In the genomic region with DNA sequence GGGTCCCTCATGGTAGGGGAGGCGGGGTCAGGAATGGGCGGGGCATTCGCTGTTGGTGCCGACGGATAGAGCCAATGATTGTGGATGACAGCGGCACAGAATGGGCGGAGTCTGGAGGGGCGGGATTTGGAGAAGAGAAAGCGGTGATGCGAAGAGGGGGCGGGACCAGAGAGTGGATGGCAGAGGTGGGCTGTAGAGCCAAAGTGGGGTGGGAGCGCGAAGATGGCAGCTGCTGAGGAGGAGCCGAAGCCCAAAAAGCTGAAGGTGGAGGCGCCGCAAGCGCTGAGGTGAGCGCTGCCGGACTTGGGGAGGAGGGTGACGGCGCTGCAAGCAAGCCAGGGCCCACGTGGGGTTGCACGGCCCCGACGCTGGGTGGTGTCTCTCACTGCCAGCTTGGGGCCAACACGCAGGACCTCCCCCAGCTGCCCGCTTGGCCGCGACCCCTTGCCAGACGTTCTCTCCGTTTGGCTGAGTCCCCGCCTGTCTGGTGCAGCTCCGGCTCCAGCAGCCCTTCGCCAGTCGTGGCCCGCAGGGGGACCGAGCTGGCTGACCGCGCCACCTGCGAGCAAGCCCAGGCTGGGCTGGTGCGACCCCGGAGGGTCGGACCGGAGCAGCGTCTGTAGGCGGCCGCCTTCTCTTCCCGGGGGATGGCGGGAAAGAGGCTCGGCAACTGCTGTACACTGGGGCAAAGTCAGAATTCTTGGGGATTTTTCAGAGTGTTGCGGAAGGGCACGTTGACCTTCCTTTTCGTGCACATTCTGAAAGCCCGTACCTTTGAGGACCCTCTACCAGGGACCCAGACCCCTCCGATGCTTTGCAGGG, we compare ENCODE assay signal across 8 cellular contexts. TPM values are rescaled to one million over a fixed set of nuclear protein-coding genes. Genes with fewer than 3 reads are reported as not detected.
DNase-seq lines count a peak whose midpoint lies in the region; ATAC-seq and TF ChIP-seq lines count a peak whose summit lies in the region.

TSS of gene ADK (plus strand) at position 165 of the 822 bp plus-strand sequence. CDS start at position 223, 58 bp downstream.

- peaks cover 3% of the 10 kb centered on the region for H3K36me3 Mint-ChIP-seq in T-helper 17 cell (ENCODE audit: low read depth)

- H3K4me1 ChIP-seq in aorta (ENCODE audit: control insufficient read depth in 1 of 2, insufficient read depth in 2 of 2, low read length in 2 of 2): peaks cover 0 to 3% of the 10 kb centered on the region in 2 donors

- H3K27ac ChIP-seq in aorta (ENCODE audit: low read depth in 1 of 2, low read length in 2 of 2): peak within 1 kb of the TSS in 1 of 2 donors; percentile 68

- peak; percentile 45 for TF ChIP-seq CTCF in GM12874 (IDR thresholded peaks at IDR 0.05; ENCODE audit: insufficient read depth, low read depth, low read length)

- peaks cover 30% of the 10 kb centered on the region for H3K4me1 Mint-ChIP-seq in T-helper 17 cell

- no peaks in the 10 kb centered on the region for H3K27me3 Mint-ChIP-seq in T-helper 17 cell

- intact Hi-C loops in left ventricle myocardium superior (cut with micrococcal nuclease): no loop called here
- intact Hi-C loops in aorta (cut with DNase I): no loop called here

- H3K36me3 ChIP-seq in aorta (ENCODE audit: control insufficient read depth in 1 of 2, insufficient read depth in 2 of 2, low read length in 1 of 2): no peaks in the 10 kb centered on the region

- H3K9me3 ChIP-seq in T-helper 17 cell (ENCODE audit: control insufficient read depth, low read length, poor library complexity, severe bottlenecking): no peaks in the 10 kb centered on the region
- H3K9me3 ChIP-seq in aorta (ENCODE audit: control insufficient read depth, low read length): no peaks in the 10 kb centered on the region

- peak; percentile 55 for DNase-seq in NCI-H1105 treated with DMSO at 0.1 percent for 48 hours (lab: John Stamatoyannopoulos, UW)
- peak; percentile 98 to 100 (median 99) for DNase-seq in T-helper 17 cell
- peak; percentile 82 to 100 (median 97) for DNase-seq in amygdala (lab: John Stamatoyannopoulos, UW)
- DNase-seq in left ventricle myocardium superior: peak; percentile 100
- peak; percentile 90 for DNase-seq in pulmonary artery endothelial cell (ENCODE audit: low read depth, low spot score)
- DNase-seq in aorta: peak; percentile 100

- H3K4me3 Mint-ChIP-seq in T-helper 17 cell: no peak within 1 kb of the TSS

- H3K4me3 ChIP-seq in aorta (ENCODE audit: low read length in 2 of 2): peak within 1 kb of the TSS; percentile 73 to 85

- no peaks in the 10 kb centered on the region for H3K27me3 ChIP-seq in aorta (ENCODE audit: control insufficient read depth in 1 of 2, insufficient read depth in 2 of 2, low read length in 1 of 2)

- ATAC-seq in HG02623 (IDR thresholded peaks at IDR 0.05; ENCODE audit: unreplicated experiment): peak; percentile 84
- peak; percentile 96 for ATAC-seq in T-helper 17 cell
- peak; percentile 95 for ATAC-seq in left ventricle myocardium superior
- ATAC-seq in aorta (ENCODE audit: low FRiP score): peak; percentile 99

- H3K27ac Mint-ChIP-seq in T-helper 17 cell: no peak within 1 kb of the TSS

- WGBS in aorta, 2 donors: 0% methylated on average over 55 of the region's 55 CpGs

RNA-seq across cellular contexts. Expression of gene ADK, which starts in this region (rescaled TPM):
- total RNA-seq in T-helper 17 cell: 10 to 100 TPM; 34.7 to 36.8 TPM
- 47.2 TPM for total RNA-seq in left ventricle myocardium superior
- 47.8 and 63.2 TPM in 2 replicates for total RNA-seq in pulmonary artery endothelial cell
- total RNA-seq in aorta: 10 to 100 TPM; 14.4 to 21.1 TPM
- 10 to 100 TPM; 12.6 to 17.8 TPM for polyA plus RNA-seq in aorta
